ENCODE assay signal across 22 cellular contexts in the genomic region with DNA sequence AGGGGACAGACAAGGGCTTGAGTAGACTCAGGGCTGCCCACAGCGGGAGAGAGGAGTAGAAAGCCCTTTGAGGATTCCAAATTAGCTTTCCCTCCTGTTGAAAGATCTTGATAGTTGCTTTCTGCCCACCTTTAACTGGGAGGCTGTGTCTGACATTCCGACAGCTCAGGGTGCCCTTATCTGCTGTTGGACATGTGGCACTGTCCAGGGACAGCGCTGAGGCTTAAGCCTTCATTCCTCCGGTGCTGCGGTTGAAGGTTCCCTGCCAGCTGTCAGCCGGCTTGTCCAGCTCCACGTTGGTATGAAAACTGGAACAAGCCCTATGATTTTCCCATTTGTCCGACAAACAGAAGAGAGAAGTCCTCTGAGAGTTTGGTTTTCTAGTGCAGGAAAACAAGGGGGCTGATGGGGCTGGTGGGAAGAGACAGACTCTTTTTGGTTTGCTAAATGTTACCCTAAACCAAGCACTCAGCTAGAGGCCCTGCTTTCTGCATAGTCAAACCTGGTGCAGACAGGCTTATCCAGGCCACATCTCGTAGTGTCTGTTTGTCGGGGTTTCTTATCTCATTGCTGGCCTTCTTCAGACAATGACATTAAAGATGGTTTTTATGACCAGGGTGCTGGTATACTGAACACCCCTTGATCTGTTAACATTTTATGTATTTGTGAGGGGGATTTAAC. TPM values are rescaled to one million over a fixed set of nuclear protein-coding genes. Genes with fewer than 3 reads are reported as not detected.
A peak's percentile ranks its signal among the peaks of the same experiment; 100 is the strongest.
DNase-seq lines count a peak whose midpoint lies in the region; ATAC-seq and TF ChIP-seq lines count a peak whose summit lies in the region.
"Had no signal": no experiment of that assay in that cellular context is flagged by ENCODE, and none has a peak within 500 bp of the region (broad histone marks: within the 10 kb centered on the region; RNA-seq: fewer than 3 reads in every experiment).

No MANE protein-coding gene starts in this region.

- H3F3A ChIP-seq in SK-N-SH (replicated peaks; ENCODE audit: insufficient read depth) = no peaks in the 10 kb centered on the region

- H3K4me1 ChIP-seq in SK-N-SH (ENCODE audit: control insufficient read depth in 1 of 2, insufficient read depth in 2 of 2, low read depth in 1 of 2, low read length in 1 of 2) (peaks cover 0 to 41% of the 10 kb centered on the region in 2 experiments; a peak in 2 of 4 replicates), cardiac muscle cell (ENCODE audit: low read depth) (peaks cover 43% of the 10 kb centered on the region), uterus (peaks cover 2 to 4% of the 10 kb centered on the region in 2 donors)
- H3K4me1 ChIP-seq: adrenal gland, breast epithelium, pancreas, tibial artery had no signal

- H3K4me2 ChIP-seq in SK-N-SH = no peak overlapping the region

- H3K9me3 Mint-ChIP-seq in mesothelial cell of epicardium = no peaks in the 10 kb centered on the region
- H3K9me3 Mint-ChIP-seq: natural killer cell had no signal

- H3K79me2 ChIP-seq in SK-N-SH (ENCODE audit: insufficient read depth) = no peaks in the 10 kb centered on the region

- CTCF ChIA-PET in SK-N-SH (lab: Yijun Ruan, JAX) = interaction anchor here (0.7 to 18.2 kb wide), 7 partner anchors 24 to 434 kb away, joined by 3 to 294 read pairs (median 3); no protein-coding TSS in a partner anchor

- POLR2A ChIA-PET in SK-N-SH (lab: Yijun Ruan, JAX) = interaction anchor here (0.8 to 1.2 kb wide), 2 partner anchors 75 kb away, joined by 3 to 4 read pairs; no protein-coding TSS in a partner anchor

- DNase-seq in SK-N-SH = peak; percentile 76
- DNase-seq in cardiac muscle cell (ENCODE audit: low read depth in 1 of 2, low spot score in 1 of 2) = peak in 1 of 2 donors; percentile 88
- no peak for DNase-seq in mesothelial cell of epicardium (ENCODE audit: low spot score in 2 of 2, unreplicated experiment in 2 of 2)
- DNase-seq in uterus = peak in 1 of 2 donors; percentile 6
- no peak for DNase-seq in SHP77 (lab: John Stamatoyannopoulos, UW)
- no peak for DNase-seq in NCI-H69 (lab: John Stamatoyannopoulos, UW)
- DNase-seq: activated CD4-positive, alpha-beta T cell treated with anti-CD3 and anti-CD28 coated beads, Interleukin-2, amount 50 U/mL, for 4 hours; activated T-cell treated with anti-CD3 and anti-CD28 coated beads for 4 hours; AML-193; hippocampal formation; Karpas-422; natural killer cell; NCI-H1105; NCI-H2081 treated with DMSO at 0.1 percent for 48 hours; stimulated activated CD4-positive, alpha-beta T cell treated with anti-CD3 and anti-CD28 coated beads, Interleukin-2, amount 100 ng/mL, for 24 hours; stimulated activated naive CD4-positive, alpha-beta T cell treated with Interleukin-2 at 50 U/mL for 16 hours had no signal

- no peak overlapping the region for H3K9ac ChIP-seq in SK-N-SH

- no peak for TF ChIP-seq CTCF in SK-N-SH (IDR thresholded peaks at IDR 0.05)
- no peak for TF ChIP-seq CTCF in cardiac muscle cell (IDR thresholded peaks at IDR 0.05; ENCODE audit: low read depth, low read length)
- no peak for TF ChIP-seq CTCF in mesothelial cell of epicardium (IDR thresholded peaks at IDR 0.05; ENCODE audit: unreplicated experiment)
- TF ChIP-seq CTCF in uterus (IDR thresholded peaks at IDR 0.05) = no peak

- intact Hi-C loops in uterus (cut with DNase I; ENCODE audit: low total_unique reads) = no loop called here

- H3K27me3 ChIP-seq in SK-N-SH (ENCODE audit: insufficient read depth) (0 out of 2 replicates have a peak, but pooled peaks cover 4% of the 10 kb centered on the region), cardiac muscle cell (no peaks in the 10 kb centered on the region), uterus (no peaks in the 10 kb centered on the region)
- H3K27me3 ChIP-seq: adrenal gland, breast epithelium, pancreas had no signal

- no peak for TF ChIP-seq EP300 in SK-N-SH (IDR thresholded peaks at IDR 0.05; ENCODE audit: borderline replicate concordance in 1 of 2, low read depth in 1 of 2, low read length in 1 of 2)

- no peaks in the 10 kb centered on the region for H3K36me3 Mint-ChIP-seq in mesothelial cell of epicardium
- H3K36me3 Mint-ChIP-seq: natural killer cell had no signal

- H3K36me3 ChIP-seq in SK-N-SH (replicated peaks in 1 of 2; ENCODE audit: control insufficient read depth in 1 of 2, insufficient read depth in 2 of 2, low read length in 1 of 2) = no peaks in the 10 kb centered on the region
- H3K36me3 ChIP-seq in cardiac muscle cell = no peaks in the 10 kb centered on the region
- no peaks in the 10 kb centered on the region for H3K36me3 ChIP-seq in uterus
- H3K36me3 ChIP-seq: adrenal gland, breast epithelium, pancreas, tibial artery had no signal

- H2AFZ ChIP-seq in SK-N-SH (ENCODE audit: low read depth) = no peak overlapping the region

- H3K27ac ChIP-seq in SK-N-SH (ENCODE audit: low read depth in 2 of 2, low read length in 1 of 2) = peak overlapping the region in 1 of 2 experiments; percentile 58; a peak in 2 of 4 replicates
- peak overlapping the region; percentile 84 for H3K27ac ChIP-seq in cardiac muscle cell
- H3K27ac ChIP-seq in uterus = peak overlapping the region; percentile 3 to 69
- H3K27ac ChIP-seq: adrenal gland, breast epithelium, pancreas, tibial artery had no signal

- H4K20me1 ChIP-seq in SK-N-SH (ENCODE audit: insufficient read depth) = no peaks in the 10 kb centered on the region

- H3K4me3 ChIP-seq in SK-N-SH (ENCODE audit: low read depth in 2 of 2, low read length in 1 of 2) (no peak overlapping the region), cardiac muscle cell (no peak overlapping the region), uterus (peak overlapping the region; percentile 8 to 12)
- H3K4me3 ChIP-seq: adrenal gland, breast epithelium, GM12878, pancreas, tibial artery had no signal

- no peak for ATAC-seq in HG02610 (IDR thresholded peaks at IDR 0.05; ENCODE audit: unreplicated experiment)
- ATAC-seq: GM12878, natural killer cell, pancreas had no signal

- no peak for TF ChIP-seq RAD21 in SK-N-SH (IDR thresholded peaks at IDR 0.05; ENCODE audit: low read length)

- TF ChIP-seq POLR2A in uterus (IDR thresholded peaks at IDR 0.05) = no peak

- peak overlapping the region; percentile 4 for H3K27ac Mint-ChIP-seq in mesothelial cell of epicardium
- H3K27ac Mint-ChIP-seq: natural killer cell had no signal

- H3K4me1 Mint-ChIP-seq in mesothelial cell of epicardium = peaks cover 27% of the 10 kb centered on the region

- H3K4me3 Mint-ChIP-seq in mesothelial cell of epicardium = no peak overlapping the region
- H3K4me3 Mint-ChIP-seq: natural killer cell had no signal

- no peaks in the 10 kb centered on the region for H3K9me2 ChIP-seq in SK-N-SH

- H3K27me3 Mint-ChIP-seq in mesothelial cell of epicardium (ENCODE audit: low read depth) = no peaks in the 10 kb centered on the region

- 73% methylated on average over 10 of the region's 10 CpGs for WGBS in SK-N-SH (ENCODE audit: low lambda C conversion rate)

- H3K9me3 ChIP-seq in SK-N-SH = no peaks in the 10 kb centered on the region
- H3K9me3 ChIP-seq in cardiac muscle cell (ENCODE audit: low read depth) = no peaks in the 10 kb centered on the region
- H3K9me3 ChIP-seq in uterus = no peaks in the 10 kb centered on the region
- H3K9me3 ChIP-seq: adrenal gland, breast epithelium, pancreas, tibial artery had no signal

TF ChIP-seq in SK-N-SH, 30 proteins besides CTCF, POLR2A, EP300 and RAD21:
- TF ChIP-seq RCOR1 (IDR thresholded peaks at IDR 0.05; ENCODE audit: low read length) (peak; percentile 54; the same call in 1 of the 2 replicates), TCF12 (IDR thresholded peaks at IDR 0.05) (no peak), MXI1 (IDR thresholded peaks at IDR 0.05; ENCODE audit: low read depth, low read length) (peak; percentile 97), FOSL2 (IDR thresholded peaks at IDR 0.05; ENCODE audit: borderline replicate concordance, low read depth) (no peak), GATA2 (CRISPR knock-in tag; IDR thresholded peaks at IDR 0.05) (peak; percentile 62), RXRA (IDR thresholded peaks at IDR 0.05; ENCODE audit: borderline replicate concordance, low read depth) (no peak)

RNA-seq across cellular contexts. Expression of gene GREB1, which starts 24.5 kb away (rescaled TPM):
- polyA plus RNA-seq in SK-N-SH (2012; rRNA removed) = 2.7 and 2.9 TPM in 2 replicates
- polyA plus RNA-seq in SK-N-SH (2012; cell fraction: cytosol; rRNA removed) = 2.2 and 3.6 TPM in 2 replicates
- polyA plus RNA-seq in SK-N-SH (2012; cell fraction: nucleus; rRNA removed) = 5.0 and 7.1 TPM in 2 replicates
- 32.6 and 50.5 TPM in 2 replicates for total RNA-seq in cardiac muscle cell
- 27.1 and 36.8 TPM in 2 replicates for polyA plus RNA-seq in cardiac muscle cell
- total RNA-seq in mesothelial cell of epicardium = 22.9 to 26.6 TPM (median 26.6 TPM) in 3 replicates
- 100 to 1,000 TPM in 2 of 4 donors, 10 to 100 TPM in 2; 20.3 to 166 (median 78.8) TPM for total RNA-seq in uterus

Comparison
In these comparisons a context has a peak if more than half of its experiments do, and no peak if none do; other contexts are left out.
1. H3K4me3 ChIP-seq: peak in uterus (2 of 2); none in SK-N-SH (0 of 2) and cardiac muscle cell (single experiment).